In the genomic region with DNA sequence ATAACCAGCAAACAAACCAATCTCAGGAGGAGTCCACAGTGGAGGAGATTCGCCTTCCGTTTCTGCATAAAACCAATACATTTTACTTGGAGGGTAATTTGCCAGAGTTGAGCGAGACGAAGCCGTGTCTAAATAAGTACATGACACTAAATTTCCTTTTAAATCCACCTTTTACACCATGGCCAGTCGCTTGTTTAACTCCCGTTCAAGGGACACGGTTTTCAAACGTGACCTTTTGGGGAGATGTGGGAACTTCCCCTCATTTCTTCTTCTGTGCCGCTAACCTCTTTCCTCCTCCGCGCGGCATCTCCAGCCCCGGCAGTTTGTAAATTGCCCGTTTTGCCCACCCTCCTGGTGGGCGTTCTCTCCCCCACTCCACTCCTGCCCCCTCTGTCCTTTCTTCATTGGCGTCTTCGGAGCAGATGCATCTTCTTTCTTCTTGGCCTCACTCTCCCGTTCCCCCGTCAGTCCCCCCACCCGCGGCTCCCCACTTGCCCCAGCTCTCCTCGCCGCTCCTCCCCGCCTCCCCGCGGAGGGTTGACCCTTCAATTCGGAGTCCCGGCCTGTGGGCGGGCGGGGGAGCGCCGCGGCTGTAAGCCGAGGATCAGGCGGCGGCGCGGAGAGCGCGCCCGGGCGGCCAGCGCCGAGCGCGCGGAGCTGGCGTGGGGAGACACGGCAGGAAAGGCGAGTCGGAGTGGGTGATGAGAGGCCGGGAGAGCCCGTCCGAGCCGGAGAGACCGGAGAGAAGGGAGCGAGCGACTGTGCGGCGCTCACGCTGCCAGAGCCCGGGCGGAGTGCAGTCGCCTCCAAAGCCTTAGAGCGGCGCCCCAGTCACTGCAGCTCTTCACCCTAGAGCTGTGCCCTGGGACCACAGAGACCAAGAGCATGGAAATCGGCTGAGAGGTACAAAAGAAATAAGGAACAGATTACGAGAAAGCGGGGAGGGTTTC, we compare ENCODE assay signal across 8 cellular contexts. TPM values are rescaled to one million over a fixed set of nuclear protein-coding genes. Genes with fewer than 3 reads are reported as not detected.
DNase-seq lines count a peak whose midpoint lies in the region; ATAC-seq and TF ChIP-seq lines count a peak whose summit lies in the region.

A gene (plus strand): TSS at position 584 of the 950 bp plus-strand sequence.

- POLR2A ChIA-PET in SK-N-SH (lab: Yijun Ruan, JAX) = no interaction called here

- no peaks in the 10 kb centered on the region for H3K9me3 Mint-ChIP-seq in endodermal cell

- peak; percentile 74 to 85 for ATAC-seq in lower lobe of right lung

- peak within 1 kb of the TSS; percentile 86 for H3K4me3 Mint-ChIP-seq in endodermal cell

- peak within 1 kb of the TSS; percentile 63 to 75 for H3K4me3 ChIP-seq in SK-N-SH (ENCODE audit: low read depth in 2 of 2, low read length in 1 of 2)
- peak within 1 kb of the TSS; percentile 93 for H3K4me3 ChIP-seq in endodermal cell (ENCODE audit: low read length)
- H3K4me3 ChIP-seq in lower lobe of right lung = peak within 1 kb of the TSS; percentile 67
- peak within 1 kb of the TSS; percentile 65 to 96 (median 72) for H3K4me3 ChIP-seq in stomach

- CTCF ChIA-PET in SK-N-SH (lab: Yijun Ruan, JAX) = interaction anchor here (0.7 to 5.8 kb wide), 6 partner anchors 13 to 1829 kb away, joined by 3 to 24 read pairs (median 4); no protein-coding TSS in a partner anchor

- peak within 1 kb of the TSS; percentile 96 for H2AFZ ChIP-seq in SK-N-SH (ENCODE audit: low read depth)

- no peaks in the 10 kb centered on the region for H4K20me1 ChIP-seq in SK-N-SH (ENCODE audit: insufficient read depth)

- H3K36me3 ChIP-seq in SK-N-SH (replicated peaks in 1 of 2; ENCODE audit: control insufficient read depth in 1 of 2, insufficient read depth in 2 of 2, low read length in 1 of 2) = no peaks in the 10 kb centered on the region
- no peaks in the 10 kb centered on the region for H3K36me3 ChIP-seq in endodermal cell (ENCODE audit: control insufficient read depth, insufficient read depth, low read length)
- H3K36me3 ChIP-seq in lower lobe of right lung = no peaks in the 10 kb centered on the region
- no peaks in the 10 kb centered on the region for H3K36me3 ChIP-seq in stomach

- peak within 1 kb of the TSS; percentile 74 for H3K4me2 ChIP-seq in SK-N-SH

- peak; percentile 40 for DNase-seq in COLO829 (ENCODE audit: low spot score)
- peak; percentile 62 for DNase-seq in KG1 (lab: John Stamatoyannopoulos, UW)
- peak; percentile 78 for DNase-seq in SK-N-SH
- DNase-seq in endodermal cell = peak; percentile 88
- DNase-seq in lower lobe of right lung = peak; percentile 73
- DNase-seq in stomach = peak; percentile 52
- DNase-seq in activated effector memory CD4-positive, alpha-beta T cell treated with Interleukin-2 at 50 U/mL for 16 hours = no peak
- DNase-seq in effector CD4-positive, alpha-beta T cell = no peak

- H3F3A ChIP-seq in SK-N-SH (replicated peaks; ENCODE audit: insufficient read depth) = peaks cover 13% of the 10 kb centered on the region

- peak within 1 kb of the TSS; percentile 47; the same call in 1 of the 2 replicates for H3K9ac ChIP-seq in SK-N-SH
- peak within 1 kb of the TSS; percentile 55 for H3K9ac ChIP-seq in endodermal cell (ENCODE audit: extremely low read depth, low read length, poor library complexity, severe bottlenecking)

- no peaks in the 10 kb centered on the region for H3K9me3 ChIP-seq in SK-N-SH
- no peaks in the 10 kb centered on the region for H3K9me3 ChIP-seq in endodermal cell (ENCODE audit: control insufficient read depth, low read length)
- no peaks in the 10 kb centered on the region for H3K9me3 ChIP-seq in lower lobe of right lung
- H3K9me3 ChIP-seq in stomach = no peaks in the 10 kb centered on the region

- H3K4me1 ChIP-seq in SK-N-SH (ENCODE audit: control insufficient read depth in 1 of 2, insufficient read depth in 2 of 2, low read depth in 1 of 2, low read length in 1 of 2) (peaks cover 0 to 20% of the 10 kb centered on the region in 2 experiments; a peak in 2 of 4 replicates), endodermal cell (ENCODE audit: control insufficient read depth, insufficient read depth, low read length) (peaks cover 3% of the 10 kb centered on the region), lower lobe of right lung (peaks cover 22% of the 10 kb centered on the region), stomach (peaks cover 0 to 42% (median 31%) of the 10 kb centered on the region in 4 donors)

- H3K4me1 Mint-ChIP-seq in endodermal cell = peaks cover 39% of the 10 kb centered on the region

- under 1% methylated on average over 36 of the region's 70 CpGs for WGBS in SK-N-SH (ENCODE audit: low lambda C conversion rate)
- WGBS in endodermal cell (ENCODE audit: insufficient coverage in 1 of 2, insufficient read length in 1 of 2), 2 experiments = 0 to 1% methylated on average over 22 to 70 of the region's 70 CpGs
- WGBS in stomach, 5 donors = 1% methylated on average over 33 to 70 of the region's 70 CpGs

- TF ChIP-seq EP300 in SK-N-SH (IDR thresholded peaks at IDR 0.05; ENCODE audit: borderline replicate concordance in 1 of 2, low read depth in 1 of 2, low read length in 1 of 2) (no peak), stomach (IDR thresholded peaks at IDR 0.05) (no peak)

- no peaks in the 10 kb centered on the region for H3K9me2 ChIP-seq in SK-N-SH

- H3K27ac ChIP-seq in SK-N-SH (ENCODE audit: low read depth in 2 of 2, low read length in 1 of 2) (peak within 1 kb of the TSS; percentile 19 to 68; a peak in 2 of 4 replicates), endodermal cell (ENCODE audit: low read depth, low read length) (peak within 1 kb of the TSS; percentile 67), lower lobe of right lung (peak within 1 kb of the TSS; percentile 32), stomach (peak within 1 kb of the TSS; percentile 59 to 91 (median 84))

- H3K79me2 ChIP-seq in SK-N-SH (ENCODE audit: insufficient read depth) = no peaks in the 10 kb centered on the region

- no peak for TF ChIP-seq POLR2A in stomach (IDR thresholded peaks at IDR 0.05)

- H3K36me3 Mint-ChIP-seq in endodermal cell (ENCODE audit: low read depth) = no peaks in the 10 kb centered on the region

- intact Hi-C loops in lower lobe of right lung (cut with DNase I) = no loop called here
- intact Hi-C loops in stomach (cut with DNase I; ENCODE audit: low total_unique reads) = no loop called here

- peak; percentile 4; the same call in 1 of the 2 replicates for TF ChIP-seq RAD21 in SK-N-SH (IDR thresholded peaks at IDR 0.05; ENCODE audit: low read length)

- TF ChIP-seq CTCF in SK-N-SH (IDR thresholded peaks at IDR 0.05) (peak; percentile 44), endodermal cell (conservative IDR thresholded peaks at IDR 0.05) (peak; percentile 63), lower lobe of right lung (IDR thresholded peaks at IDR 0.05) (peak; percentile 21), stomach (IDR thresholded peaks at IDR 0.05) (no peak)

- H3K27me3 Mint-ChIP-seq in endodermal cell (ENCODE audit: insufficient read depth) = peaks cover 11% of the 10 kb centered on the region

- H3K27me3 ChIP-seq in SK-N-SH (ENCODE audit: insufficient read depth) = 0 out of 2 replicates have a peak, but pooled peaks cover 5% of the 10 kb centered on the region
- H3K27me3 ChIP-seq in endodermal cell (ENCODE audit: control insufficient read depth, insufficient read depth, low read length, poor library complexity, severe bottlenecking) = peaks cover 22% of the 10 kb centered on the region
- peaks cover 12% of the 10 kb centered on the region for H3K27me3 ChIP-seq in lower lobe of right lung (ENCODE audit: low read depth)
- peaks cover 0 to 33% (median 16%) of the 10 kb centered on the region in 3 donors for H3K27me3 ChIP-seq in stomach

- peak within 1 kb of the TSS; percentile 69 for H3K27ac Mint-ChIP-seq in endodermal cell

TF ChIP-seq in SK-N-SH, 30 proteins besides CTCF, POLR2A, EP300 and RAD21 (continues in another document):
- TF ChIP-seq GATA2 (CRISPR knock-in tag; IDR thresholded peaks at IDR 0.05) = no peak
- no peak for TF ChIP-seq FOSL2 (IDR thresholded peaks at IDR 0.05; ENCODE audit: borderline replicate concordance, low read depth)
- TF ChIP-seq, protein P1, sequence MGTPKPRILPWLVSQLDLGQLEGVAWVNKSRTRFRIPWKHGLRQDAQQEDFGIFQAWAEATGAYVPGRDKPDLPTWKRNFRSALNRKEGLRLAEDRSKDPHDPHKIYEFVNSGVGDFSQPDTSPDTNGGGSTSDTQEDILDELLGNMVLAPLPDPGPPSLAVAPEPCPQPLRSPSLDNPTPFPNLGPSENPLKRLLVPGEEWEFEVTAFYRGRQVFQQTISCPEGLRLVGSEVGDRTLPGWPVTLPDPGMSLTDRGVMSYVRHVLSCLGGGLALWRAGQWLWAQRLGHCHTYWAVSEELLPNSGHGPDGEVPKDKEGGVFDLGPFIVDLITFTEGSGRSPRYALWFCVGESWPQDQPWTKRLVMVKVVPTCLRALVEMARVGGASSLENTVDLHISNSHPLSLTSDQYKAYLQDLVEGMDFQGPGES (IDR thresholded peaks at IDR 0.05; ENCODE audit: low read depth, low read length) = no peak

RNA-seq across cellular contexts. Expression of the gene that starts here (rescaled TPM):
- polyA plus RNA-seq in SK-N-SH (2012; rRNA removed) (1.5 and 2.4 TPM in 2 replicates), stomach (under 1 TPM; 0.15 to 0.38 (median 0.37) TPM)
- 1.6 and 2.0 TPM in 2 replicates for polyA plus RNA-seq in SK-N-SH (2012; cell fraction: cytosol; rRNA removed)
- 0.93 and 2.4 TPM in 2 replicates for polyA plus RNA-seq in SK-N-SH (2012; cell fraction: nucleus; rRNA removed)
- total RNA-seq in endodermal cell (10 to 100 TPM in 1 of 2 donors, 1 to 10 TPM in 1; 3.4 to 14.3 TPM), lower lobe of right lung (3.9 TPM), stomach (10 to 100 TPM in 3 of 5 donors, 1 to 10 TPM in 1, not detected in 1; 4.8 to 45.2 (median 10.4) TPM)
- polyA plus RNA-seq in endodermal cell (2013, experiment 1 of 2) = 12.2 TPM
- polyA plus RNA-seq in endodermal cell (2013, experiment 2 of 2) = 11.1 TPM

Comparison
In these comparisons a context has a peak if more than half of its experiments do, and no peak if none do; other contexts are left out.
1. DNase-seq: peak in COLO829 (single experiment), KG1 (single experiment), SK-N-SH (single experiment), endodermal cell (single experiment), lower lobe of right lung (single experiment) and stomach (single experiment); none in activated effector memory CD4-positive, alpha-beta T cell treated with Interleukin-2 at 50 U/mL for 16 hours (single experiment) and effector CD4-positive, alpha-beta T cell (single experiment).
2. H3K27ac ChIP-seq: peak in every context shown above with its lines; median percentile 84 in stomach; 67 in endodermal cell; 44 in SK-N-SH; 32 in lower lobe of right lung.
3. CTCF ChIP-seq: peak in SK-N-SH (single experiment), endodermal cell (single experiment) and lower lobe of right lung (single experiment); none in stomach (0 of 7).
4. Peak in every context shown above with its lines, with median percentiles within 50 percentile points of each other: H3K4me3 ChIP-seq.